ENCODE assay signal across 13 cellular contexts in the genomic region with DNA sequence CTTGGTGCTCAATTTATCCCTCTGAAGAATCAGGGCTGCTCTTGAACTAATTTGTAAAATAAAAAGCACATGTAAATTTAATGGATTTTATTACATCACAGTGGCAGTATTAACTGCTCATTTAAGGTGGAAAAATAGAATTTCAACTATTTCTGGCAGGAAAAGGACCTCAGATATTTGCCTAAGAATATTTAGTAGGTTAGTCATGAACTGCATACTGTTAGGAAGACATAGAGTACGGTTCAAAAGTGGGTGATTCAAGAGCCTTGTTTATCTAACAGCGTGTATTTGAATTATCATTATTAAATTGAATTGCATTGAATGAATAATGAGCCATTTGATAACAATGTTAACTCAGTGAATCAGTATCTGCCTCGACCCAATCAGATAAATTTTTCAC.
"Had no signal": no experiment of that assay in that cellular context is flagged by ENCODE, and none has a peak within 500 bp of the region (broad histone marks: within the 10 kb centered on the region; RNA-seq: fewer than 3 reads in every experiment).

No MANE protein-coding gene starts in this region.

- H3K27ac Mint-ChIP-seq: activated naive CD4-positive, alpha-beta T cell treated with anti-CD3 and anti-CD28 coated beads, Interleukin-2, amount 50 U/mL, for 72 hours; nephron progenitor cell; stimulated activated naive CD8-positive, alpha-beta T cell treated with anti-CD3 and anti-CD28 coated beads, Interleukin-15, Interleukin-2, amounts not matched to agents 100 ng/mL and 50 ng/mL, for 24 hours had no signal

- H3K9me3 Mint-ChIP-seq: nephron progenitor cell had no signal

- H3K4me3 Mint-ChIP-seq: activated T-cell treated with anti-CD3 and anti-CD28 coated beads, Interleukin-2, amount 50 U/mL, for 4 hours; nephron progenitor cell; stimulated activated naive CD8-positive, alpha-beta T cell treated with anti-CD3 and anti-CD28 coated beads, Interleukin-15, Interleukin-2, amounts not matched to agents 100 ng/mL and 50 ng/mL, for 24 hours had no signal

- H3K27me3 ChIP-seq: colonic mucosa, esophagus squamous epithelium, ovary, sigmoid colon had no signal

- H3K4me3 ChIP-seq: colonic mucosa, esophagus squamous epithelium, ovary, sigmoid colon had no signal

- H3K4me1 Mint-ChIP-seq: nephron progenitor cell had no signal

- H3K27ac ChIP-seq: colonic mucosa, esophagus squamous epithelium, ovary, sigmoid colon had no signal

- H3K36me3 ChIP-seq: colonic mucosa, esophagus squamous epithelium, ovary, sigmoid colon had no signal

- ATAC-seq: activated CD4-positive, CD25-positive, alpha-beta regulatory T cell treated with anti-CD3 and anti-CD28 coated beads, Interleukin-2, amount 50 U/mL, for 24 hours; activated naive CD4-positive, alpha-beta T cell treated with anti-CD3 and anti-CD28 coated beads, Interleukin-2, amount 50 U/mL, for 72 hours; activated T-cell treated with anti-CD3 and anti-CD28 coated beads, Interleukin-2, amount 50 U/mL, for 4 hours had no signal

- H3K9me3 ChIP-seq: colonic mucosa, esophagus squamous epithelium, ovary, sigmoid colon had no signal

- DNase-seq: activated effector memory CD4-positive, alpha-beta T cell treated with anti-CD3 and anti-CD28 coated beads, Interleukin-2, amount 50 U/mL, for 16 hours; activated T-cell treated with anti-CD3 and anti-CD28 coated beads, Interleukin-2, amount 50 U/mL, for 4 hours; colonic mucosa; esophagus squamous epithelium; hippocampal formation; nephron progenitor cell; ovary; sigmoid colon; stimulated activated CD4-positive, alpha-beta T cell treated with anti-CD3 and anti-CD28 coated beads, Interleukin-4, amount 100 ng/mL, for 1 hour; stimulated activated CD8-positive, alpha-beta memory T cell treated with anti-CD3 and anti-CD28 coated beads, Interleukin-4, amount 100 ng/mL, for 48 hours had no signal

- H3K4me1 ChIP-seq: colonic mucosa, esophagus squamous epithelium had no signal
